8 cellular contexts compared by ENCODE assay signal in genomic region chr21:9010936-9011890, GRCh38.
DNase-seq lines count a peak whose midpoint lies in the region; ATAC-seq and TF ChIP-seq lines count a peak whose summit lies in the region.
"Not testable (repeated sequence)": the region's sequence is repeated elsewhere in the genome, so short reads cannot be mapped to it uniquely, and the experiment has no call there.

No MANE protein-coding gene starts in this region.

- H4K8ac ChIP-seq in mesendoderm (ENCODE audit: low read depth, low read length) = not testable (repeated sequence)

- not testable (repeated sequence) for H4K20me1 ChIP-seq in HCT116 (ENCODE audit: insufficient read depth)

- not testable (repeated sequence) for H2BK5ac ChIP-seq in mesendoderm (ENCODE audit: low read length)

- not testable (repeated sequence) for H3K9me2 ChIP-seq in HCT116 (ENCODE audit: insufficient read depth)

- not testable (repeated sequence) for TF ChIP-seq POLR2A in HCT116 (IDR thresholded peaks at IDR 0.05; ENCODE audit: borderline replicate concordance, extremely low read depth, insufficient read depth, insufficient read length)

- H3K4me1 ChIP-seq in HCT116 (ENCODE audit: control insufficient read depth in 1 of 2, insufficient read depth in 2 of 2, low read length in 2 of 2); endodermal cell (ENCODE audit: control insufficient read depth, insufficient read depth, low read length); right atrium auricular region; mesendoderm (ENCODE audit: control insufficient read depth, low read depth, low read length): not testable (repeated sequence)

- not testable (repeated sequence) for H3K18ac ChIP-seq in mesendoderm (ENCODE audit: low read length)

- not testable (repeated sequence) for H3K4me1 Mint-ChIP-seq in endodermal cell

- not testable (repeated sequence) for H3K27ac Mint-ChIP-seq in endodermal cell

- not testable (repeated sequence) for H3K79me1 ChIP-seq in mesendoderm (ENCODE audit: low read length)

- not testable (repeated sequence) for H2AK5ac ChIP-seq in mesendoderm (ENCODE audit: low read length)

- POLR2A ChIA-PET in HCT116 (lab: Charles Lee) = not testable (repeated sequence)

- not testable (repeated sequence) for H2BK15ac ChIP-seq in mesendoderm (replicated peaks; ENCODE audit: low read depth)

- not testable (repeated sequence) for H3K4ac ChIP-seq in mesendoderm (ENCODE audit: low read depth, low read length)

- not testable (repeated sequence) for H3K36me3 Mint-ChIP-seq in endodermal cell (ENCODE audit: low read depth)

- H3K9me3 Mint-ChIP-seq in endodermal cell = peaks cover 91% of the 10 kb centered on the region

- H3K4me3 Mint-ChIP-seq in endodermal cell = not testable (repeated sequence)

- not testable (repeated sequence) for H3K36me3 ChIP-seq in HCT116 (ENCODE audit: control insufficient read depth in 1 of 2, insufficient read depth in 2 of 2, low read length in 2 of 2); endodermal cell (ENCODE audit: control insufficient read depth, insufficient read depth, low read length); right atrium auricular region; mesendoderm (ENCODE audit: control insufficient read depth, insufficient read depth, low read length)

- not testable (repeated sequence) for H2AFZ ChIP-seq in HCT116 (ENCODE audit: low read depth, low read length, poor library complexity, severe bottlenecking)

- H3K27ac ChIP-seq in HCT116 (ENCODE audit: low read depth, low read length); endodermal cell (ENCODE audit: low read depth, low read length); right atrium auricular region; mesendoderm (ENCODE audit: low read depth, low read length): not testable (repeated sequence)

- TF ChIP-seq RAD21 in HCT116 (IDR thresholded peaks at IDR 0.05; ENCODE audit: low read depth) = not testable (repeated sequence)

- ATAC-seq in HCT116 = peak; percentile 39; the same call in 1 of the 2 replicates

- DNase-seq in AG20443 (ENCODE audit: low spot score) = peak; percentile 15
- DNase-seq in HCT116 (ENCODE audit: low read depth, low spot score); endodermal cell; mesendoderm: not testable (repeated sequence)
- peak; percentile 19 for DNase-seq in NAMALWA (ENCODE audit: low spot score)
- DNase-seq in SW480 (ENCODE audit: low spot score) = peak; percentile 65
- DNase-seq in right atrium auricular region (ENCODE audit: low spot score) = peak; percentile 57
- DNase-seq in posterior vena cava (ENCODE audit: low spot score) = peak; percentile 76

- H3K4me2 ChIP-seq in HCT116 (ENCODE audit: low read length); mesendoderm (ENCODE audit: low read length): not testable (repeated sequence)

- WGBS in endodermal cell (ENCODE audit: insufficient coverage in 1 of 2, insufficient read length in 1 of 2), 2 experiments = 58 to 60% methylated on average over 3 of the region's 3 CpGs
- no CpG with 5 or more reads among the region's 3 CpGs for WGBS in mesendoderm (ENCODE audit: extremely low coverage, insufficient coverage, low lambda C conversion rate)

- H3K23ac ChIP-seq in mesendoderm (ENCODE audit: low read length) = not testable (repeated sequence)

- not testable (repeated sequence) for TF ChIP-seq CTCF in HCT116 (IDR thresholded peaks at IDR 0.05 in 2 of 3, conservative IDR thresholded peaks at IDR 0.05 in 1 of 3; ENCODE audit: borderline replicate concordance in 1 of 3, insufficient read depth in 1 of 3, low read depth in 2 of 3, low read length in 2 of 3); endodermal cell (conservative IDR thresholded peaks at IDR 0.05); right atrium auricular region (IDR thresholded peaks at IDR 0.05)

- not testable (repeated sequence) for H3K56ac ChIP-seq in mesendoderm (ENCODE audit: low read length)

- not testable (repeated sequence) for H3K9ac ChIP-seq in HCT116 (ENCODE audit: low read length); endodermal cell (ENCODE audit: extremely low read depth, low read length, poor library complexity, severe bottlenecking); mesendoderm (ENCODE audit: low read length)

- not testable (repeated sequence) for H3K4me3 ChIP-seq in HCT116 (replicated peaks in 1 of 2; ENCODE audit: low read depth in 1 of 2, low read length in 2 of 2); right atrium auricular region
- H3K4me3 ChIP-seq in endodermal cell (ENCODE audit: low read length) (peak overlapping the region; percentile 20), mesendoderm (ENCODE audit: low read length) (peak overlapping the region; percentile 33)

- intact Hi-C loops in HCT116 (cut with micrococcal nuclease); posterior vena cava (cut with DNase I): not testable (repeated sequence)

- H4K5ac ChIP-seq in mesendoderm (ENCODE audit: low read length) = not testable (repeated sequence)

- peaks cover 16% of the 10 kb centered on the region for H3K27me3 ChIP-seq in HCT116 (ENCODE audit: insufficient read depth, low read length)
- not testable (repeated sequence) for H3K27me3 ChIP-seq in endodermal cell (ENCODE audit: control insufficient read depth, insufficient read depth, low read length, poor library complexity, severe bottlenecking); right atrium auricular region; mesendoderm (ENCODE audit: insufficient read depth, low read length, poor library complexity)

- RAD21 ChIA-PET in HCT116 (lab: Charles Lee; ENCODE audit: low non-redundant PET in 1 of 2, low total read pairs in 2 of 2, uncharacterized antibody in 2 of 2, unreplicated experiment in 2 of 2) = not testable (repeated sequence)

- not testable (repeated sequence) for H3K79me2 ChIP-seq in HCT116 (ENCODE audit: insufficient read depth, low read length); mesendoderm (ENCODE audit: control insufficient read depth, insufficient read depth, low read length)

- H2BK120ac ChIP-seq in mesendoderm (ENCODE audit: low read depth, low read length) = not testable (repeated sequence)

- not testable (repeated sequence) for BruUV-seq in HCT116 (replicated peaks; lab: Mats Ljungman, UMichigan)

- not testable (repeated sequence) for H3K27me3 Mint-ChIP-seq in endodermal cell (ENCODE audit: insufficient read depth)

- CTCF ChIA-PET in HCT116 (lab: Charles Lee) = not testable (repeated sequence)

- H3K9me3 ChIP-seq in HCT116 (ENCODE audit: control insufficient read depth in 1 of 2, insufficient read depth in 1 of 2, low read depth in 1 of 2, low read length in 2 of 2) = peaks cover 11 to 16% of the 10 kb centered on the region in 2 experiments; a peak in 3 of 4 replicates
- peaks cover 91% of the 10 kb centered on the region for H3K9me3 ChIP-seq in endodermal cell (ENCODE audit: control insufficient read depth, low read length)
- H3K9me3 ChIP-seq in right atrium auricular region = not testable (repeated sequence)
